In the genomic region with DNA sequence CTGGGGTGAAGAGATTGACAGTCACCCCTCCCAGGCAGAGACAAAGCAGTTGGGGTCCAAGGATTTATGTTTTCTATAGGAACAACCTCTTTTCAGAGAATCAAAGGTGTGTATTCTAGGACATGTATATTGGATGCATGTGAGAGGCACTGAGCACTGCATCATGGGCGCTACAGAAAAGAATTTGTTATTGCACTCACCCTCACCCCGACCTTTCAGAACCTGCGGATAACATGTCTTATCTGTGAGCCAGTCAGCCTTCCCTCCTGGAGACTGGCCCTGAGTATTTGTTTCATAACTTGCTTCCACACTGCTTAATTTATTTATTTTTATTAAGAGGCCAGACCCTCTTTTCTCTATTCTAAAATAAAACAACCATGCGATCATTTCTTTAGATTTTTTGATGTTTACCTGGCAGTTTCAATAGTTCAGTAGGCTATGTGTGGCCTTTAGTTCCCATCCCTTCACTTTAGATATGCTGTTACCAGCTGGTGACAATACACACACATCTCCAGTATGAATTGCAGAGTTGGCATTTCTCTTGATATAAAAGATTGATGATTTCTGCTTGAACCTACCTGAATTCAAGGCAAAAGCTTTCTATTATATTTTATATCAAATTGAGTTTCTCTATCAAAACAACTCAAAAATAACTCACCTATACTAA, we compare ENCODE assay signal across 37 cellular contexts. TPM values are rescaled to one million over a fixed set of nuclear protein-coding genes. Genes with fewer than 3 reads are reported as not detected.
"Had no signal": no experiment of that assay in that cellular context is flagged by ENCODE, and none has a peak within 500 bp of the region (broad histone marks: within the 10 kb centered on the region; RNA-seq: fewer than 3 reads in every experiment).

No MANE protein-coding gene starts in this region.

- H3K4me1 ChIP-seq: Peyer's patch had no signal

- H3K27ac Mint-ChIP-seq: activated B cell treated with CpG ODN at 0.5 μM for 24 hours; activated CD4-positive, alpha-beta memory T cell treated with anti-CD3 and anti-CD28 coated beads for 36 hours; activated CD8-positive, alpha-beta memory T cell treated with anti-CD3 and anti-CD28 coated beads, Interleukin-2, amount 10 ng/mL, durations not matched to agents 7 days and 5 days; activated naive CD4-positive, alpha-beta T cell treated with anti-CD3 and anti-CD28 coated beads, Interleukin-2, amount 10 ng/mL, durations not matched to agents 7 days and 5 days; activated naive CD8-positive, alpha-beta T cell; activated naive CD8-positive, alpha-beta T cell treated with anti-CD3 and anti-CD28 coated beads, Interleukin-2, amount 50 U/mL, for 24 hours; brain had no signal

- H3K36me3 ChIP-seq: Peyer's patch had no signal

- H3K4me3 ChIP-seq: Peyer's patch had no signal

- H3K4me1 Mint-ChIP-seq: activated B cell treated with CpG ODN at 0.5 μM for 24 hours; activated CD8-positive, alpha-beta memory T cell treated with anti-CD3 and anti-CD28 coated beads, Interleukin-2, amount 10 ng/mL, durations not matched to agents 7 days and 5 days; activated naive CD4-positive, alpha-beta T cell treated with anti-CD3 and anti-CD28 coated beads, Interleukin-2, amount 10 ng/mL, durations not matched to agents 7 days and 5 days; activated naive CD8-positive, alpha-beta T cell treated with anti-CD3 and anti-CD28 coated beads, Interleukin-2, amount 50 U/mL, for 24 hours; central memory CD8-positive, alpha-beta T cell had no signal

- DNase-seq: activated B cell treated with CpG ODN at 0.5 μM for 24 hours; activated CD4-positive, alpha-beta memory T cell treated with anti-CD3 and anti-CD28 coated beads for 36 hours; activated CD4-positive, alpha-beta T cell treated with anti-CD3 and anti-CD28 coated beads for 4 hours; activated CD4-positive, alpha-beta T cell treated with anti-CD3 and anti-CD28 coated beads, Interleukin-2, amount 50 U/mL, for 1 hour; activated CD4-positive, CD25-positive, alpha-beta regulatory T cell treated with anti-CD3 and anti-CD28 coated beads, Interleukin-2, amount 50 U/mL, for 72 hours; activated CD8-positive, alpha-beta memory T cell treated with anti-CD3 and anti-CD28 coated beads for 24 hours; activated CD8-positive, alpha-beta memory T cell treated with anti-CD3 and anti-CD28 coated beads, Interleukin-2, amount 10 ng/mL, durations not matched to agents 7 days and 5 days; activated CD8-positive, alpha-beta memory T cell treated with anti-CD3 and anti-CD28 coated beads, Interleukin-2, amount 50 U/mL, for 48 hours; activated effector memory CD4-positive, alpha-beta T cell treated with Interleukin-2 at 50 U/mL for 16 hours; activated naive CD4-positive, alpha-beta T cell treated with anti-CD3 and anti-CD28 coated beads, Interleukin-2, amount 10 ng/mL, durations not matched to agents 7 days and 5 days; activated naive CD8-positive, alpha-beta T cell treated with anti-CD3 and anti-CD28 coated beads, Interleukin-2, amount 50 U/mL, for 24 hours; activated T-cell treated with anti-CD3 and anti-CD28 coated beads, Interleukin-2, amount 50 U/mL, for 48 hours; anterior cingulate cortex; Karpas-422; NCI-H1048; NCI-H1105 treated with DMSO at 0.1 percent for 48 hours; NCI-H1436; NCI-H1694; NCI-H2029; NCI-H345; NCI-H526; NCI-H748 treated with DMSO at 0.1 percent for 48 hours; NK-92 treated with Interleukin-12 subunit alpha and Interleukin-12 subunit beta, amount 100 ng/mL, for 24 hours; PC-3; Peyer's patch; RPMI8226; SW 1271; T-helper 1 cell; T-helper 2 cell; T-helper 9 cell had no signal

- FAIRE-seq: bronchial epithelial cell had no signal

- H3K27ac ChIP-seq: Peyer's patch, VCaP had no signal

- H3K9me3 ChIP-seq: Peyer's patch had no signal

- ATAC-seq: activated CD8-positive, alpha-beta memory T cell treated with anti-CD3 and anti-CD28 coated beads, Interleukin-2, amount 10 ng/mL, durations not matched to agents 7 days and 5 days; activated naive CD8-positive, alpha-beta T cell treated with anti-CD3 and anti-CD28 coated beads, Interleukin-2, amount 50 U/mL, for 24 hours; PC-3 had no signal

- H3K27me3 ChIP-seq: Peyer's patch had no signal

- H3K27me3 Mint-ChIP-seq: activated CD4-positive, alpha-beta memory T cell treated with anti-CD3 and anti-CD28 coated beads for 36 hours; activated naive CD4-positive, alpha-beta T cell treated with anti-CD3 and anti-CD28 coated beads, Interleukin-2, amount 10 ng/mL, durations not matched to agents 7 days and 5 days; activated naive CD8-positive, alpha-beta T cell; activated naive CD8-positive, alpha-beta T cell treated with anti-CD3 and anti-CD28 coated beads, Interleukin-2, amount 50 U/mL, for 24 hours; brain had no signal

- H3K9me3 Mint-ChIP-seq: activated B cell treated with CpG ODN at 0.5 μM for 24 hours; activated CD4-positive, alpha-beta memory T cell treated with anti-CD3 and anti-CD28 coated beads for 36 hours; activated naive CD4-positive, alpha-beta T cell treated with anti-CD3 and anti-CD28 coated beads, Interleukin-2, amount 10 ng/mL, durations not matched to agents 7 days and 5 days; activated naive CD8-positive, alpha-beta T cell treated with anti-CD3 and anti-CD28 coated beads, Interleukin-2, amount 50 U/mL, for 24 hours; central memory CD8-positive, alpha-beta T cell had no signal

- H3K36me3 Mint-ChIP-seq: activated CD4-positive, alpha-beta memory T cell treated with anti-CD3 and anti-CD28 coated beads for 36 hours; activated CD8-positive, alpha-beta memory T cell treated with anti-CD3 and anti-CD28 coated beads, Interleukin-2, amount 10 ng/mL, durations not matched to agents 7 days and 5 days; activated naive CD4-positive, alpha-beta T cell treated with anti-CD3 and anti-CD28 coated beads, Interleukin-2, amount 10 ng/mL, durations not matched to agents 7 days and 5 days; brain had no signal

- H3K4me3 Mint-ChIP-seq: activated B cell treated with CpG ODN at 0.5 μM for 24 hours; activated CD4-positive, alpha-beta memory T cell treated with anti-CD3 and anti-CD28 coated beads for 36 hours; activated CD8-positive, alpha-beta memory T cell treated with anti-CD3 and anti-CD28 coated beads, Interleukin-2, amount 10 ng/mL, durations not matched to agents 7 days and 5 days; activated naive CD4-positive, alpha-beta T cell treated with anti-CD3 and anti-CD28 coated beads, Interleukin-2, amount 10 ng/mL, durations not matched to agents 7 days and 5 days; activated naive CD8-positive, alpha-beta T cell; activated naive CD8-positive, alpha-beta T cell treated with anti-CD3 and anti-CD28 coated beads, Interleukin-2, amount 50 U/mL, for 24 hours; brain; central memory CD8-positive, alpha-beta T cell had no signal

RNA-seq across cellular contexts. Expression of a gene that starts 29.8 kb away (rescaled TPM):
- total RNA-seq: activated B cell treated with CpG ODN at 0.5 μM for 24 hours; activated CD4-positive, alpha-beta memory T cell treated with anti-CD3 and anti-CD28 coated beads for 36 hours; activated CD8-positive, alpha-beta memory T cell treated with anti-CD3 and anti-CD28 coated beads, Interleukin-2, amount 10 ng/mL, durations not matched to agents 7 days and 5 days; bronchial epithelial cell; MCF 10A; NCI-H460; PC-3 had no signal

RNA-seq across cellular contexts. Expression of a gene that starts 30.4 kb away (rescaled TPM):
- total RNA-seq: activated B cell treated with CpG ODN at 0.5 μM for 24 hours; activated CD4-positive, alpha-beta memory T cell treated with anti-CD3 and anti-CD28 coated beads for 36 hours; activated CD8-positive, alpha-beta memory T cell treated with anti-CD3 and anti-CD28 coated beads, Interleukin-2, amount 10 ng/mL, durations not matched to agents 7 days and 5 days; bronchial epithelial cell; MCF 10A; NCI-H460; PC-3 had no signal
